Comparison of ENCODE assay signal across 10 cellular contexts in the genomic region with DNA sequence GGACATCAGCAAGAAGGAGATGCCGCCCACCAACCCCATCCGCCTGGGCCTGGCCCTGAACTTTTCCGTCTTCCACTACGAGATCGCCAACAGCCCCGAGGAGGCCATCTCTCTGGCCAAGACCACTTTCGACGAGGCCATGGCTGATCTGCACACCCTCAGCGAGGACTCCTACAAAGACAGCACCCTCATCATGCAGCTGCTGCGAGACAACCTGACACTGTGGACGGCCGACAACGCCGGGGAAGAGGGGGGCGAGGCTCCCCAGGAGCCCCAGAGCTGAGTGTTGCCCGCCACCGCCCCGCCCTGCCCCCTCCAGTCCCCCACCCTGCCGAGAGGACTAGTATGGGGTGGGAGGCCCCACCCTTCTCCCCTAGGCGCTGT. TPM values are rescaled to one million over a fixed set of nuclear protein-coding genes. Genes with fewer than 3 reads are reported as not detected.
A peak's percentile ranks its signal among the peaks of the same experiment; 100 is the strongest.
DNase-seq lines count a peak whose midpoint lies in the region; ATAC-seq and TF ChIP-seq lines count a peak whose summit lies in the region.
"Had no signal": no experiment of that assay in that cellular context is flagged by ENCODE, and none has a peak within 500 bp of the region (broad histone marks: within the 10 kb centered on the region; RNA-seq: fewer than 3 reads in every experiment).

No MANE protein-coding gene starts in this region.

- no peak overlapping the region for H3K14ac ChIP-seq in IMR-90 (replicated peaks; ENCODE audit: low read depth, low read length)

- H3K9me1 ChIP-seq in IMR-90 (ENCODE audit: insufficient read depth, low read length), result peaks cover 12% of the 10 kb centered on the region

- H2BK15ac ChIP-seq in IMR-90 (ENCODE audit: low read depth, low read length), result no peak overlapping the region

- H4K20me1 ChIP-seq in BLaER1 treated with 17β-estradiol and CSF1 and Interleukin-3, amounts not matched to agents 10 nM and 100 nM, result no peaks in the 10 kb centered on the region
- H4K20me1 ChIP-seq in IMR-90 (ENCODE audit: insufficient read depth, low read length), result no peaks in the 10 kb centered on the region

- in situ Hi-C loops in IMR-90 (cut with MboI; ENCODE audit: low sequenced_read_pairs), result no loop called here

- DNase-seq in IMR-90, result no peak
- no peak for DNase-seq in coronary artery (ENCODE audit: low spot score)
- no peak for DNase-seq in neural crest cell (ENCODE audit: low read depth, low spot score)
- DNase-seq in SK-N-DZ (ENCODE audit: low spot score), result no peak
- no peak for DNase-seq in T1000 (lab: John Stamatoyannopoulos, UW)
- no peak for DNase-seq in DMS53 treated with DMSO at 0.1 percent for 48 hours (lab: John Stamatoyannopoulos, UW; ENCODE audit: unreplicated experiment)
- no peak for DNase-seq in cerebellar cortex (ENCODE audit: low spot score)
- DNase-seq: NCI-H1694 had no signal

- BruUV-seq in IMR-90 (replicated peaks; lab: Mats Ljungman, UMichigan), result no TSS peak

- dilution Hi-C loops in IMR-90 (cut with HindIII; ENCODE audit: low sequenced_read_pairs, unreplicated experiment), result no loop called here

- peak overlapping the region; percentile 97 for H2AK9ac ChIP-seq in IMR-90 (replicated peaks; ENCODE audit: low read depth, low read length, poor library complexity)

- peak overlapping the region in 7 of 11 experiments; percentile 72 to 91 (median 88); a peak in 9 of 22 replicates for H3K9ac ChIP-seq in BLaER1 treated with 17β-estradiol and CSF1 and Interleukin-3, amounts not matched to agents 10 nM and 100 nM
- no peak overlapping the region for H3K9ac ChIP-seq in IMR-90 (ENCODE audit: low read depth, low read length)

- H3K4ac ChIP-seq in IMR-90 (ENCODE audit: low read depth, low read length), result peak overlapping the region; percentile 77; the same call in 1 of the 2 replicates

- CTCF ChIA-PET in IMR-90 (lab: Yijun Ruan, JAX), result no interaction called here

- 92% methylated on average over 5 of the region's 20 CpGs; no CpG with 5 or more reads in 1 of the 2 experiments for WGBS in IMR-90 (ENCODE audit: extremely low coverage in 2 of 2, insufficient read length in 1 of 2), 2 experiments

- H4K5ac ChIP-seq in IMR-90 (ENCODE audit: low read depth, low read length), result no peak overlapping the region

- peak overlapping the region; percentile 93 to 100 (median 99) for H3K4me2 ChIP-seq in BLaER1 treated with 17β-estradiol and CSF1 and Interleukin-3, amounts not matched to agents 10 nM and 100 nM
- H3K4me2 ChIP-seq in IMR-90 (ENCODE audit: low read depth, low read length), result no peak overlapping the region

- H3K18ac ChIP-seq in IMR-90 (ENCODE audit: low read depth, low read length), result no peak overlapping the region

- peaks cover 15 to 36% (median 31%) of the 10 kb centered on the region in 10 experiments for H3K4me1 ChIP-seq in BLaER1 treated with 17β-estradiol and CSF1 and Interleukin-3, amounts not matched to agents 10 nM and 100 nM
- peaks cover 4% of the 10 kb centered on the region for H3K4me1 ChIP-seq in IMR-90 (ENCODE audit: control insufficient read depth, insufficient read depth, low read length)

- no peak for TF ChIP-seq CTCF in IMR-90 (conservative IDR thresholded peaks at IDR 0.05; ENCODE audit: low read depth, low read length)
- no peak for TF ChIP-seq CTCF in coronary artery (IDR thresholded peaks at IDR 0.05)
- no peak for TF ChIP-seq CTCF in neural crest cell (conservative IDR thresholded peaks at IDR 0.05)

- H3K9me3 ChIP-seq in BLaER1 treated with 17β-estradiol and CSF1 and Interleukin-3, amounts not matched to agents 10 nM and 100 nM (replicated peaks in 1 of 11), result no peaks in the 10 kb centered on the region
- no peaks in the 10 kb centered on the region for H3K9me3 ChIP-seq in IMR-90 (ENCODE audit: control insufficient read depth, insufficient read depth, low read length)
- H3K9me3 ChIP-seq: body of pancreas had no signal

- no peaks in the 10 kb centered on the region for H3K36me3 ChIP-seq in BLaER1 treated with 17β-estradiol and CSF1 and Interleukin-3, amounts not matched to agents 10 nM and 100 nM
- no peaks in the 10 kb centered on the region for H3K36me3 ChIP-seq in IMR-90 (ENCODE audit: control insufficient read depth, insufficient read depth, low read length)

- ATAC-seq in IMR-90 (ENCODE audit: low read depth), result no peak
- ATAC-seq: body of pancreas had no signal

- H3K4me1 Mint-ChIP-seq in neural crest cell, result peaks cover 14% of the 10 kb centered on the region

- no peaks in the 10 kb centered on the region for H3K27me3 Mint-ChIP-seq in neural crest cell (ENCODE audit: low read depth)

- H3K23ac ChIP-seq in IMR-90 (ENCODE audit: low read depth, low read length), result no peak overlapping the region

- intact Hi-C loops in IMR-90 (cut with micrococcal nuclease), result loop anchor here (2.0 to 10.0 kb wide), 2 partner anchors 15 to 169 kb away; partner anchors contain the start of gene ARID1A

- TF ChIP-seq POLR2A in IMR-90 (IDR thresholded peaks at IDR 0.05; ENCODE audit: low read depth, low read length), result no peak

- H3K79me1 ChIP-seq in IMR-90 (ENCODE audit: low read depth in 1 of 2, low read length in 2 of 2), result 0 out of 4 replicates have a peak, but pooled peaks cover 0 to 3% of the 10 kb centered on the region in 2 experiments

- H4K91ac ChIP-seq in IMR-90 (ENCODE audit: insufficient read depth, low read depth, low read length), result peak overlapping the region; percentile 80; the same call in 1 of the 2 replicates

- H2BK20ac ChIP-seq in IMR-90 (ENCODE audit: low read depth, low read length), result no peak overlapping the region

- no peak overlapping the region; a peak in 1 of 4 replicates for H4K8ac ChIP-seq in IMR-90 (ENCODE audit: low read depth in 2 of 2, low read length in 2 of 2)

- H3K56ac ChIP-seq in IMR-90 (ENCODE audit: extremely low read depth, insufficient read depth, low read length), result no peak overlapping the region

- TF ChIP-seq RAD21 in IMR-90 (IDR thresholded peaks at IDR 0.05; ENCODE audit: low read length), result no peak

- H3K27me3 ChIP-seq in BLaER1 treated with 17β-estradiol and CSF1 and Interleukin-3, amounts not matched to agents 10 nM and 100 nM, result no peaks in the 10 kb centered on the region
- no peaks in the 10 kb centered on the region for H3K27me3 ChIP-seq in IMR-90 (ENCODE audit: control insufficient read depth, insufficient read depth, low read length)
- H3K27me3 ChIP-seq: body of pancreas had no signal

- peak overlapping the region; percentile 87 for H2AK5ac ChIP-seq in IMR-90 (ENCODE audit: low read depth, low read length)

- POLR2A ChIA-PET in IMR-90 (lab: Charles Lee; ENCODE audit: unreplicated experiment), result no interaction called here

- no peak overlapping the region for H2BK5ac ChIP-seq in IMR-90 (ENCODE audit: low read depth, low read length, poor library complexity, severe bottlenecking)

- H3K4me3 ChIP-seq in BLaER1 treated with 17β-estradiol and CSF1 and Interleukin-3, amounts not matched to agents 10 nM and 100 nM, result peak overlapping the region in 6 of 10 experiments; percentile 67 to 79 (median 74); a peak in 8 of 20 replicates
- no peak overlapping the region for H3K4me3 ChIP-seq in IMR-90 (ENCODE audit: insufficient read depth, low read depth, low read length)
- H3K4me3 ChIP-seq in coronary artery, result peak overlapping the region; percentile 78

- peak overlapping the region in 1 of 11 experiments; percentile 89; a peak in 2 of 22 replicates for H3K27ac ChIP-seq in BLaER1 treated with 17β-estradiol and CSF1 and Interleukin-3, amounts not matched to agents 10 nM and 100 nM
- no peak overlapping the region; the same call in 1 of the 2 replicates for H3K27ac ChIP-seq in IMR-90 (ENCODE audit: insufficient read depth, low read length)
- H3K27ac ChIP-seq in coronary artery, result peak overlapping the region in 1 of 2 donors; percentile 100

- H3K9me3 Mint-ChIP-seq in neural crest cell, result no peaks in the 10 kb centered on the region

- no peak overlapping the region for H2BK120ac ChIP-seq in IMR-90 (ENCODE audit: low read depth, low read length)

- H3K4me3 Mint-ChIP-seq in neural crest cell, result peak overlapping the region; percentile 88

- H3K36me3 Mint-ChIP-seq in neural crest cell (ENCODE audit: low read depth), result no peaks in the 10 kb centered on the region

- peak overlapping the region; percentile 88 for H2AFZ ChIP-seq in IMR-90 (replicated peaks; ENCODE audit: low read length, poor library complexity)

- H3K27ac Mint-ChIP-seq in neural crest cell (ENCODE audit: unreplicated experiment), result no peak overlapping the region

RNA-seq across cellular contexts. Expression of gene SFN, which starts 0.7 kb away (rescaled TPM):
- total RNA-seq in IMR-90 (2012; rRNA removed) (0.18 TPM in 1 of 2 replicates, not detected in the other), neural crest cell (0.30 TPM in 1 of 2 replicates, not detected in the other)
- 0.17 and 0.34 TPM in 2 replicates for polyA plus RNA-seq in IMR-90 (2012; rRNA removed)
- polyA plus RNA-seq in IMR-90 (2012; cell fraction: cytosol; rRNA removed), result 0.13 TPM in 1 of 2 replicates, not detected in the other
- 0.58 and 0.98 TPM in 2 replicates for polyA plus RNA-seq in IMR-90 (2012; cell fraction: nucleus; rRNA removed; ENCODE audit: low replicate concordance)
- polyA plus RNA-seq in SK-N-DZ (2014; cell fraction: cytosol; rRNA removed), result 0.81 TPM in 1 of 2 replicates, not detected in the other
- polyA plus RNA-seq in SK-N-DZ (2014; cell fraction: nucleus; rRNA removed), result 0.12 TPM in 1 of 2 replicates, not detected in the other

RNA-seq across cellular contexts. Expression of gene GPN2, which starts 26.4 kb away (rescaled TPM):
- 10.6 and 15.4 TPM in 2 replicates for total RNA-seq in IMR-90 (2012; rRNA removed)
- 22.2 and 37.2 TPM in 2 replicates for polyA plus RNA-seq in IMR-90 (2012; rRNA removed)
- polyA plus RNA-seq in IMR-90 (2012; cell fraction: cytosol; rRNA removed), result 8.3 and 12.0 TPM in 2 replicates
- polyA plus RNA-seq in IMR-90 (2012; cell fraction: nucleus; rRNA removed; ENCODE audit: low replicate concordance), result 17.0 and 20.3 TPM in 2 replicates
- 28.5 and 31.7 TPM in 2 replicates for total RNA-seq in neural crest cell
- polyA plus RNA-seq in SK-N-DZ (2014; cell fraction: cytosol; rRNA removed), result 8.6 and 11.6 TPM in 2 replicates
- polyA plus RNA-seq in SK-N-DZ (2014; cell fraction: nucleus; rRNA removed), result 7.6 and 8.3 TPM in 2 replicates

RNA-seq across cellular contexts. Expression of gene GPATCH3, which starts 36.6 kb away (rescaled TPM):
- total RNA-seq in IMR-90 (2012; rRNA removed), result 5.2 and 6.1 TPM in 2 replicates
- polyA plus RNA-seq in IMR-90 (2012; rRNA removed), result 7.6 and 8.0 TPM in 2 replicates
- polyA plus RNA-seq in IMR-90 (2012; cell fraction: cytosol; rRNA removed), result 7.9 and 9.8 TPM in 2 replicates
- polyA plus RNA-seq in IMR-90 (2012; cell fraction: nucleus; rRNA removed; ENCODE audit: low replicate concordance), result 10.7 and 12.4 TPM in 2 replicates
- 17.2 and 21.3 TPM in 2 replicates for total RNA-seq in neural crest cell
- polyA plus RNA-seq in SK-N-DZ (2014; cell fraction: cytosol; rRNA removed), result 4.3 and 5.4 TPM in 2 replicates
- polyA plus RNA-seq in SK-N-DZ (2014; cell fraction: nucleus; rRNA removed), result 5.7 and 7.7 TPM in 2 replicates

RNA-seq across cellular contexts. Expression of gene ZDHHC18, which starts 37.2 kb away (rescaled TPM):
- total RNA-seq in IMR-90 (2012; rRNA removed), result 9.4 and 12.5 TPM in 2 replicates
- 37.0 and 38.4 TPM in 2 replicates for polyA plus RNA-seq in IMR-90 (2012; rRNA removed)
- 16.2 and 37.8 TPM in 2 replicates for polyA plus RNA-seq in IMR-90 (2012; cell fraction: cytosol; rRNA removed)
- polyA plus RNA-seq in IMR-90 (2012; cell fraction: nucleus; rRNA removed; ENCODE audit: low replicate concordance), result 40.6 and 50.7 TPM in 2 replicates
- 41.7 and 44.3 TPM in 2 replicates for total RNA-seq in neural crest cell
- 22.8 and 25.8 TPM in 2 replicates for polyA plus RNA-seq in SK-N-DZ (2014; cell fraction: cytosol; rRNA removed)
- polyA plus RNA-seq in SK-N-DZ (2014; cell fraction: nucleus; rRNA removed), result 18.4 and 19.8 TPM in 2 replicates

RNA-seq across cellular contexts. Expression of gene NR0B2, which starts 50.1 kb away (rescaled TPM):
- not detected in 2 replicates for total RNA-seq in IMR-90 (2012; rRNA removed)
- polyA plus RNA-seq in IMR-90 (2012; rRNA removed), result not detected in 2 replicates
- polyA plus RNA-seq in IMR-90 (2012; cell fraction: cytosol; rRNA removed), result not detected in 2 replicates
- not detected in 2 replicates for polyA plus RNA-seq in IMR-90 (2012; cell fraction: nucleus; rRNA removed; ENCODE audit: low replicate concordance)
- not detected in 2 replicates for total RNA-seq in neural crest cell
- 0.21 TPM in 1 of 2 replicates, not detected in the other for polyA plus RNA-seq in SK-N-DZ (2014; cell fraction: cytosol; rRNA removed)
- polyA plus RNA-seq in SK-N-DZ (2014; cell fraction: nucleus; rRNA removed), result not detected in 2 replicates
